Comparison of ENCODE assay signal across 8 cellular contexts in the genomic region with DNA sequence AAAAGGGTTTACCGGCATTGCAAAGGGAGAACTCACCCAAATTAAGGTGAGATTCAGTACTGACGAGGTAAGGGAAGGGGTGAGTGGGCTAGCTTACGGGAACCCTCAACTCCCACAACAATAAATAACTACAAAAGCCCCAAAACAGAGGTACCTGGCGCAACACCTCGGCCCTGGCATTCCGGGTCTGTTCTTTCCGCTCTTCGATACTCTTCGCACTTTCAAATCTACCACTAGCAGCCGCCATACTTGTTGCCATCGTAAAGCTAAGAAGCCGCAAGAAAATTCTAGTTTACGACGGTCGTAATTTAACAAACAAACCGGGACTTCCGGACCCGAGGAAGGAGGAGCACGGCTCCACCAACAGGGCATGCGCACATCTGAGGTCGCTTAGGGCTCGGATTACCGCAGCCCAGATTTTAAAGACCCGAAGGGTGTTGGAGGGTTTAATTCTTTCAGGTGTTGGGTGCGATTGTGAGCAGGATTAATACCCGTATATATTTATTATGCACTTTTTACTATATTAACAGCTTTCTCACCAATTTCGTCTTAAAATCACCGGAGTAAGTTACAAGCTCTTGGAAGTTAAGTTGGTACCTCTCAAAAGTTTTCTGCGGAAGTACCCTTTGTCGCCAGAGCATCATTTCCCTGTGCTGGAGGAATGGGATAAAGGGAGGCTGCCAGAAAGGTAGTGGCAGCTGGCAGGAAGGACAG. TPM values are rescaled to one million over a fixed set of nuclear protein-coding genes. Genes with fewer than 3 reads are reported as not detected.
DNase-seq lines count a peak whose midpoint lies in the region; ATAC-seq and TF ChIP-seq lines count a peak whose summit lies in the region.

A gene (minus strand): TSS at position 268 of the 714 bp plus-strand sequence. CDS start 9 bp downstream, at position 259.

- H3K9ac ChIP-seq in BLaER1 treated with 17β-estradiol and CSF1 and Interleukin-3, amounts not matched to agents 10 nM and 100 nM = peak within 1 kb of the TSS; percentile 82 to 88 (median 86)

- H3K4me3 ChIP-seq in BLaER1 treated with 17β-estradiol and CSF1 and Interleukin-3, amounts not matched to agents 10 nM and 100 nM = peak within 1 kb of the TSS; percentile 79 to 91 (median 82)
- H3K4me3 ChIP-seq in left lung = peak within 1 kb of the TSS; percentile 66 to 69

- H3K36me3 ChIP-seq in BLaER1 treated with 17β-estradiol and CSF1 and Interleukin-3, amounts not matched to agents 10 nM and 100 nM = peaks cover 15 to 32% (median 17%) of the 10 kb centered on the region in 11 experiments
- H3K36me3 ChIP-seq in left lung = peaks cover 0 to 16% of the 10 kb centered on the region in 2 donors

- H3K9me3 ChIP-seq in BLaER1 treated with 17β-estradiol and CSF1 and Interleukin-3, amounts not matched to agents 10 nM and 100 nM (replicated peaks in 1 of 11) = no peaks in the 10 kb centered on the region
- H3K9me3 ChIP-seq in left lung = no peaks in the 10 kb centered on the region

- peak; percentile 95 for DNase-seq in NCI-H748 (lab: John Stamatoyannopoulos, UW; ENCODE audit: unreplicated experiment)
- DNase-seq in activated CD4-positive, alpha-beta T cell treated with anti-CD3 and anti-CD28 coated beads, Interleukin-2, amount 50 U/mL, for 1 hour = peak; percentile 85
- peak; percentile 89 to 91 for DNase-seq in left lung
- peak; percentile 69 to 78 for DNase-seq in stimulated activated CD4-positive, alpha-beta T cell treated with anti-CD3 and anti-CD28 coated beads, Interleukin-2, amount 100 ng/mL, for 48 hours

- peak within 1 kb of the TSS; percentile 73 to 88 (median 81) for H3K27ac ChIP-seq in BLaER1 treated with 17β-estradiol and CSF1 and Interleukin-3, amounts not matched to agents 10 nM and 100 nM
- peak within 1 kb of the TSS; percentile 59 to 63 for H3K27ac ChIP-seq in left lung

- peaks cover 0 to 7% (median 0%) of the 10 kb centered on the region in 11 experiments; a peak in 2 of 22 replicates for H4K20me1 ChIP-seq in BLaER1 treated with 17β-estradiol and CSF1 and Interleukin-3, amounts not matched to agents 10 nM and 100 nM

- TF ChIP-seq CTCF in left lung (IDR thresholded peaks at IDR 0.05) = peak in 1 of 2 donors; percentile 20

- no peaks in the 10 kb centered on the region for H3K9me3 Mint-ChIP-seq in dendritic cell treated with granulocyte-macrophage colony-stimulating factor and Interleukin-4, amounts not matched to agents 40 ng/mL and 50 ng/mL, for 4 days

- peak within 1 kb of the TSS; percentile 91 for H3K27ac Mint-ChIP-seq in dendritic cell treated with granulocyte-macrophage colony-stimulating factor and Interleukin-4, amounts not matched to agents 40 ng/mL and 50 ng/mL, for 4 days

- H3K27me3 ChIP-seq in BLaER1 treated with 17β-estradiol and CSF1 and Interleukin-3, amounts not matched to agents 10 nM and 100 nM = no peaks in the 10 kb centered on the region
- no peaks in the 10 kb centered on the region for H3K27me3 ChIP-seq in left lung

- H3K4me1 ChIP-seq in BLaER1 treated with 17β-estradiol and CSF1 and Interleukin-3, amounts not matched to agents 10 nM and 100 nM = peaks cover 11 to 25% (median 17%) of the 10 kb centered on the region in 10 experiments
- H3K4me1 ChIP-seq in left lung = peaks cover 5 to 17% of the 10 kb centered on the region in 2 donors

- H3K4me3 Mint-ChIP-seq in dendritic cell treated with granulocyte-macrophage colony-stimulating factor and Interleukin-4, amounts not matched to agents 40 ng/mL and 50 ng/mL, for 4 days = peak within 1 kb of the TSS; percentile 86

- peak within 1 kb of the TSS; percentile 78 to 91 (median 86) for H3K4me2 ChIP-seq in BLaER1 treated with 17β-estradiol and CSF1 and Interleukin-3, amounts not matched to agents 10 nM and 100 nM

- ATAC-seq in GM19351 (IDR thresholded peaks at IDR 0.05; ENCODE audit: unreplicated experiment) (peak; percentile 96), HG03521 (IDR thresholded peaks at IDR 0.05; ENCODE audit: unreplicated experiment) (peak; percentile 96), left lung (peak; percentile 100)

- H3K4me1 Mint-ChIP-seq in dendritic cell treated with granulocyte-macrophage colony-stimulating factor and Interleukin-4, amounts not matched to agents 40 ng/mL and 50 ng/mL, for 4 days (ENCODE audit: low read depth) = peaks cover 16% of the 10 kb centered on the region

- H3K36me3 Mint-ChIP-seq in dendritic cell treated with granulocyte-macrophage colony-stimulating factor and Interleukin-4, amounts not matched to agents 40 ng/mL and 50 ng/mL, for 4 days (ENCODE audit: low read depth) = peaks cover 33% of the 10 kb centered on the region

- peaks cover 21% of the 10 kb centered on the region for H3K27me3 Mint-ChIP-seq in dendritic cell treated with granulocyte-macrophage colony-stimulating factor and Interleukin-4, amounts not matched to agents 40 ng/mL and 50 ng/mL, for 4 days

- intact Hi-C loops in dendritic cell treated with granulocyte-macrophage colony-stimulating factor and Interleukin-4, amounts not matched to agents 40 ng/mL and 50 ng/mL, for 4 days (cut with micrococcal nuclease) = loop anchor here (2.0 kb wide), 1 partner anchor 107 kb away; a partner anchor contains a TSS
- intact Hi-C loops in left lung (cut with DNase I) = no loop called here

RNA-seq across cellular contexts. Expression of the gene that starts here (rescaled TPM):
- total RNA-seq in left lung = 10 to 100 TPM; 11.0 to 11.5 TPM

Comparison
In these comparisons a context has a peak if more than half of its experiments do, and no peak if none do; other contexts are left out.
1. Peak in every context shown above with its lines: DNase-seq, ATAC-seq, H3K4me3 ChIP-seq and H3K27ac ChIP-seq.